In the genomic region with DNA sequence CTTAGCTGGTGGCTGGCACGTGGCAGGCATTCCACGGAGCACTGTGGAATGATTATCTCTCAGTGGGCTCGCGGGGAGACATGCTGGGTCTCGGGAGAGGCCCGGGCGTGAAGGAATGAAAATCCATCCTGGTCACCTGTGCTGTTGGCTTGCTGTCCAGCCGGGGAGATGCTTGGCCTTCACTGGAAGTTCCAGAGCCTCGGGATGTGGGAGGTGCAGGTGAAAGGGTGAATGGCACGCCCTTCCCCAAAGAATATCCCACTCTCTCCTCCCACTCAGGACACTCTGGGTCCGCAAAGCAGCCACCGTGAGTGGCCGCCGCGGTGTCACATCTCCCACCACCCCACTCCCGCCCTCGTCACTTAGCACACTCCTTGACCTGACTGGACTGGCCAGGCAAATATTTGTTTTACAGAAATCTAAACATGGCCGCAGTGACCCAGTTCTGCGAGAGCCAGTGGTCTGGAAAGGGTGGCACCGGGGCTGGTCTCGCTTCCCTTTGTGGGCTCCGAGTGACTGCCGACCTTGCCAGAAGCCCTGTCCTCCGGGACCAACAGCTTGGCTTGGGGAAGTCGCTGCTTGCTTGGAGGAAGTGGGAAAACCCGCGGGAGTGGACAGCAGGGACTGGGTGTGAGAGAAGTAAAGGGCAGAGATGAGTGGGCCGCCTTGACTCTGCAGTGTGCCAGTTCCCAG, we compare ENCODE assay signal across 1 cellular context.
TF ChIP-seq lines count a peak whose summit lies in the region.

No MANE protein-coding gene starts in this region.

TF ChIP-seq in GM12878, 131 proteins besides CTCF, POLR2A, EP300 and RAD21 (continued from another document):
- TF ChIP-seq MYC (IDR thresholded peaks at IDR 0.05; ENCODE audit: insufficient read depth, insufficient read length, insufficient replicate concordance, low read length, severe bottlenecking): no peak
- no peak for TF ChIP-seq IKZF2 (IDR thresholded peaks at IDR 0.05)
- no peak for TF ChIP-seq EED (IDR thresholded peaks at IDR 0.05; ENCODE audit: low read depth)
- TF ChIP-seq DPF2 (IDR thresholded peaks at IDR 0.05): no peak
- no peak for TF ChIP-seq RCOR1 (conservative IDR thresholded peaks at IDR 0.05; ENCODE audit: low read depth, low read length)
- TF ChIP-seq E2F4 (IDR thresholded peaks at IDR 0.05; ENCODE audit: low read depth, low read length): no peak
- TF ChIP-seq BCL11A (IDR thresholded peaks at IDR 0.05; ENCODE audit: low read depth, low read length): no peak
- TF ChIP-seq, protein P1, sequence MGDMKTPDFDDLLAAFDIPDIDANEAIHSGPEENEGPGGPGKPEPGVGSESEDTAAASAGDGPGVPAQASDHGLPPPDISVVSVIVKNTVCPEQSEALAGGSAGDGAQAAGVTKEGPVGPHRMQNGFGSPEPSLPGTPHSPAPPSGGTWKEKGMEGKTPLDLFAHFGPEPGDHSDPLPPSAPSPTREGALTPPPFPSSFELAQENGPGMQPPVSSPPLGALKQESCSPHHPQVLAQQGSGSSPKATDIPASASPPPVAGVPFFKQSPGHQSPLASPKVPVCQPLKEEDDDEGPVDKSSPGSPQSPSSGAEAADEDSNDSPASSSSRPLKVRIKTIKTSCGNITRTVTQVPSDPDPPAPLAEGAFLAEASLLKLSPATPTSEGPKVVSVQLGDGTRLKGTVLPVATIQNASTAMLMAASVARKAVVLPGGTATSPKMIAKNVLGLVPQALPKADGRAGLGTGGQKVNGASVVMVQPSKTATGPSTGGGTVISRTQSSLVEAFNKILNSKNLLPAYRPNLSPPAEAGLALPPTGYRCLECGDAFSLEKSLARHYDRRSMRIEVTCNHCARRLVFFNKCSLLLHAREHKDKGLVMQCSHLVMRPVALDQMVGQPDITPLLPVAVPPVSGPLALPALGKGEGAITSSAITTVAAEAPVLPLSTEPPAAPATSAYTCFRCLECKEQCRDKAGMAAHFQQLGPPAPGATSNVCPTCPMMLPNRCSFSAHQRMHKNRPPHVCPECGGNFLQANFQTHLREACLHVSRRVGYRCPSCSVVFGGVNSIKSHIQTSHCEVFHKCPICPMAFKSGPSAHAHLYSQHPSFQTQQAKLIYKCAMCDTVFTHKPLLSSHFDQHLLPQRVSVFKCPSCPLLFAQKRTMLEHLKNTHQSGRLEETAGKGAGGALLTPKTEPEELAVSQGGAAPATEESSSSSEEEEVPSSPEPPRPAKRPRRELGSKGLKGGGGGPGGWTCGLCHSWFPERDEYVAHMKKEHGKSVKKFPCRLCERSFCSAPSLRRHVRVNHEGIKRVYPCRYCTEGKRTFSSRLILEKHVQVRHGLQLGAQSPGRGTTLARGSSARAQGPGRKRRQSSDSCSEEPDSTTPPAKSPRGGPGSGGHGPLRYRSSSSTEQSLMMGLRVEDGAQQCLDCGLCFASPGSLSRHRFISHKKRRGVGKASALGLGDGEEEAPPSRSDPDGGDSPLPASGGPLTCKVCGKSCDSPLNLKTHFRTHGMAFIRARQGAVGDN (IDR thresholded peaks at IDR 0.05): no peak
